In genomic region chr11:488992-489391, GRCh38 we compare ENCODE assay signal across 20 cellular contexts. TPM values are rescaled to one million over a fixed set of nuclear protein-coding genes. Genes with fewer than 3 reads are reported as not detected.
DNase-seq lines count a peak whose midpoint lies in the region; ATAC-seq and TF ChIP-seq lines count a peak whose summit lies in the region.
"Had no signal": no experiment of that assay in that cellular context is flagged by ENCODE, and none has a peak within 500 bp of the region (broad histone marks: within the 10 kb centered on the region; RNA-seq: fewer than 3 reads in every experiment).

No MANE protein-coding gene starts in this region.

- H3K36me3 Mint-ChIP-seq in activated CD8-positive, alpha-beta T cell treated with anti-CD3 and anti-CD28 coated beads, Interleukin-2, amount 10 ng/mL, durations not matched to agents 7 days and 5 days (ENCODE audit: low read depth), result no peaks in the 10 kb centered on the region
- H3K36me3 Mint-ChIP-seq in activated CD8-positive, alpha-beta T cell treated with anti-CD3 and anti-CD28 coated beads for 36 hours (ENCODE audit: low read depth), result peaks cover 5% of the 10 kb centered on the region

- H3K4me1 ChIP-seq in colonic mucosa (no peaks in the 10 kb centered on the region), MM.1S (ENCODE audit: low read length) (no peaks in the 10 kb centered on the region)
- H3K4me1 ChIP-seq: BLaER1, SJSA1 had no signal

- H3K9me2 ChIP-seq in MM.1S (replicated peaks; ENCODE audit: insufficient read depth, low read length), result no peaks in the 10 kb centered on the region

- no peaks in the 10 kb centered on the region for H3K4me1 Mint-ChIP-seq in activated CD8-positive, alpha-beta T cell treated with anti-CD3 and anti-CD28 coated beads, Interleukin-2, amount 10 ng/mL, durations not matched to agents 7 days and 5 days (ENCODE audit: low read depth)
- H3K4me1 Mint-ChIP-seq in activated CD8-positive, alpha-beta T cell treated with anti-CD3 and anti-CD28 coated beads for 36 hours (ENCODE audit: low read depth), result no peaks in the 10 kb centered on the region

- H3K9me3 ChIP-seq in colonic mucosa, result no peaks in the 10 kb centered on the region
- no peaks in the 10 kb centered on the region for H3K9me3 ChIP-seq in MM.1S (replicated peaks; ENCODE audit: insufficient read depth, low read length)
- H3K9me3 ChIP-seq: SJSA1 had no signal

- no peaks in the 10 kb centered on the region for H3F3A ChIP-seq in MM.1S (ENCODE audit: insufficient read depth, low read length)

- H3K4me2 ChIP-seq in MM.1S (ENCODE audit: low read depth, low read length), result no peak overlapping the region
- H3K4me2 ChIP-seq: BLaER1 had no signal

- H3K4me3 Mint-ChIP-seq in activated CD8-positive, alpha-beta T cell treated with anti-CD3 and anti-CD28 coated beads, Interleukin-2, amount 10 ng/mL, durations not matched to agents 7 days and 5 days, result no peak overlapping the region
- no peak overlapping the region for H3K4me3 Mint-ChIP-seq in activated CD8-positive, alpha-beta T cell treated with anti-CD3 and anti-CD28 coated beads for 36 hours
- H3K4me3 Mint-ChIP-seq: CD8-positive, alpha-beta T cell had no signal

- H3K9me3 Mint-ChIP-seq in activated CD8-positive, alpha-beta T cell treated with anti-CD3 and anti-CD28 coated beads, Interleukin-2, amount 10 ng/mL, durations not matched to agents 7 days and 5 days (ENCODE audit: insufficient read depth), result no peaks in the 10 kb centered on the region
- no peaks in the 10 kb centered on the region for H3K9me3 Mint-ChIP-seq in activated CD8-positive, alpha-beta T cell treated with anti-CD3 and anti-CD28 coated beads for 36 hours
- H3K9me3 Mint-ChIP-seq: CD8-positive, alpha-beta T cell had no signal

- intact Hi-C loops in activated CD8-positive, alpha-beta T cell treated with anti-CD3 and anti-CD28 coated beads for 36 hours (cut with micrococcal nuclease), result no loop called here
- intact Hi-C loops in colonic mucosa (cut with DNase I), result no loop called here

- ATAC-seq in activated CD8-positive, alpha-beta T cell treated with anti-CD3 and anti-CD28 coated beads, Interleukin-2, amount 10 ng/mL, durations not matched to agents 7 days and 5 days, result no peak
- no peak for ATAC-seq in activated CD8-positive, alpha-beta T cell treated with anti-CD3 and anti-CD28 coated beads for 36 hours
- ATAC-seq: CD8-positive, alpha-beta T cell had no signal

- H3K27ac Mint-ChIP-seq in activated CD8-positive, alpha-beta T cell treated with anti-CD3 and anti-CD28 coated beads, Interleukin-2, amount 10 ng/mL, durations not matched to agents 7 days and 5 days, result peak overlapping the region; percentile 43
- no peak overlapping the region for H3K27ac Mint-ChIP-seq in activated CD8-positive, alpha-beta T cell treated with anti-CD3 and anti-CD28 coated beads for 36 hours
- H3K27ac Mint-ChIP-seq: CD8-positive, alpha-beta T cell had no signal

- H3K27me3 ChIP-seq in colonic mucosa, result no peaks in the 10 kb centered on the region
- no peaks in the 10 kb centered on the region for H3K27me3 ChIP-seq in MM.1S (replicated peaks; ENCODE audit: insufficient read depth, low read length)
- H3K27me3 ChIP-seq: BLaER1, SJSA1 had no signal

- H3K4me3 ChIP-seq in colonic mucosa, result no peak overlapping the region
- H3K4me3 ChIP-seq in MM.1S (ENCODE audit: low read length), result no peak overlapping the region
- H3K4me3 ChIP-seq: BLaER1, SJSA1 had no signal

- DNase-seq in activated CD8-positive, alpha-beta T cell treated with anti-CD3 and anti-CD28 coated beads, Interleukin-2, amount 10 ng/mL, durations not matched to agents 7 days and 5 days, result no peak
- no peak for DNase-seq in activated CD8-positive, alpha-beta T cell treated with anti-CD3 and anti-CD28 coated beads for 36 hours
- peak; percentile 37 for DNase-seq in colonic mucosa
- peak; percentile 78 for DNase-seq in myocyte (ENCODE audit: low read depth)
- peak; percentile 37 for DNase-seq in superior temporal gyrus (ENCODE audit: extremely low spot score)
- no peak for DNase-seq in NCI-H2227 (lab: John Stamatoyannopoulos, UW; ENCODE audit: unreplicated experiment)
- no peak for DNase-seq in MM.1S
- DNase-seq in DMS114 treated with DMSO at 0.1 percent for 48 hours (lab: John Stamatoyannopoulos, UW; ENCODE audit: unreplicated experiment), result no peak
- DNase-seq: CD8-positive, alpha-beta T cell; IMR-90; Kasumi-1; NCI-H1105; NCI-H1694 treated with DMSO at 0.1 percent for 48 hours; NCI-H446; NK-92 treated with Interleukin-12 subunit alpha and Interleukin-12 subunit beta, amount 100 ng/mL, for 24 hours had no signal

- H3K36me3 ChIP-seq in colonic mucosa, result no peaks in the 10 kb centered on the region
- H3K36me3 ChIP-seq in MM.1S (replicated peaks; ENCODE audit: insufficient read depth, low read length), result no peaks in the 10 kb centered on the region
- H3K36me3 ChIP-seq: SJSA1 had no signal

- H3K27me3 Mint-ChIP-seq in activated CD8-positive, alpha-beta T cell treated with anti-CD3 and anti-CD28 coated beads, Interleukin-2, amount 10 ng/mL, durations not matched to agents 7 days and 5 days (ENCODE audit: low read depth), result no peaks in the 10 kb centered on the region
- no peaks in the 10 kb centered on the region for H3K27me3 Mint-ChIP-seq in activated CD8-positive, alpha-beta T cell treated with anti-CD3 and anti-CD28 coated beads for 36 hours

- no peaks in the 10 kb centered on the region for H3K79me2 ChIP-seq in MM.1S (ENCODE audit: low read length)

- H2AFZ ChIP-seq in MM.1S (ENCODE audit: low read length), result no peak overlapping the region

- H4K20me1 ChIP-seq in MM.1S (ENCODE audit: insufficient read depth, low read length), result no peaks in the 10 kb centered on the region

- no peak for TF ChIP-seq CTCF in activated CD8-positive, alpha-beta T cell treated with anti-CD3 and anti-CD28 coated beads for 36 hours (IDR thresholded peaks at IDR 0.05)
- TF ChIP-seq CTCF in colonic mucosa (IDR thresholded peaks at IDR 0.05) (no peak), MM.1S (IDR thresholded peaks at IDR 0.05; ENCODE audit: low read length) (no peak)

- POLR2A ChIA-PET in activated CD8-positive, alpha-beta T cell treated with anti-CD3 and anti-CD28 coated beads, Interleukin-2, amount 10 ng/mL, durations not matched to agents 7 days and 5 days (lab: Charles Lee), result no interaction called here
- POLR2A ChIA-PET in activated CD8-positive, alpha-beta T cell treated with anti-CD3 and anti-CD28 coated beads for 36 hours (lab: Charles Lee), result no interaction called here

- H3K9ac ChIP-seq in colonic mucosa (ENCODE audit: low read depth in 2 of 2, low read length in 2 of 2) (no peak overlapping the region), MM.1S (ENCODE audit: low read length) (no peak overlapping the region)
- H3K9ac ChIP-seq: BLaER1 had no signal

- CTCF ChIA-PET in activated CD8-positive, alpha-beta T cell treated with anti-CD3 and anti-CD28 coated beads, Interleukin-2, amount 10 ng/mL, durations not matched to agents 7 days and 5 days (lab: Charles Lee), result no interaction called here
- CTCF ChIA-PET in activated CD8-positive, alpha-beta T cell treated with anti-CD3 and anti-CD28 coated beads for 36 hours (lab: Charles Lee), result no interaction called here

- no peak overlapping the region for H3K27ac ChIP-seq in colonic mucosa
- H3K27ac ChIP-seq in MM.1S (ENCODE audit: low read length), result no peak overlapping the region
- H3K27ac ChIP-seq: BLaER1, SJSA1 had no signal

RNA-seq across cellular contexts. Expression of gene RNH1, which starts 18.1 kb away (rescaled TPM):
- 100 to 1,000 TPM; 104 to 105 TPM for total RNA-seq in activated CD8-positive, alpha-beta T cell treated with anti-CD3 and anti-CD28 coated beads, Interleukin-2, amount 10 ng/mL, durations not matched to agents 7 days and 5 days
- total RNA-seq in activated CD8-positive, alpha-beta T cell treated with anti-CD3 and anti-CD28 coated beads for 36 hours, result 100 to 1,000 TPM; 105 to 110 TPM
- total RNA-seq in colonic mucosa (100 to 1,000 TPM; 106 to 140 TPM), myocyte (419 and 464 TPM in 2 replicates)
- polyA plus RNA-seq in myocyte (2012), result 267 TPM

RNA-seq across cellular contexts. Expression of gene PTDSS2, which starts 38.9 kb away (rescaled TPM):
- total RNA-seq in activated CD8-positive, alpha-beta T cell treated with anti-CD3 and anti-CD28 coated beads, Interleukin-2, amount 10 ng/mL, durations not matched to agents 7 days and 5 days, result 10 to 100 TPM; 24.6 to 26.1 TPM
- total RNA-seq in activated CD8-positive, alpha-beta T cell treated with anti-CD3 and anti-CD28 coated beads for 36 hours, result 10 to 100 TPM; 17.4 to 18.0 TPM
- total RNA-seq in colonic mucosa (10 to 100 TPM; 20.6 to 27.6 TPM), myocyte (78.1 and 110 TPM in 2 replicates)
- 46.3 TPM for polyA plus RNA-seq in myocyte (2012)

RNA-seq across cellular contexts. Expression of gene HRAS, which starts 46.4 kb away (rescaled TPM):
- 10 to 100 TPM; 58.7 to 68.9 TPM for total RNA-seq in activated CD8-positive, alpha-beta T cell treated with anti-CD3 and anti-CD28 coated beads, Interleukin-2, amount 10 ng/mL, durations not matched to agents 7 days and 5 days
- total RNA-seq in activated CD8-positive, alpha-beta T cell treated with anti-CD3 and anti-CD28 coated beads for 36 hours, result 10 to 100 TPM; 30.4 to 34.6 TPM
- total RNA-seq in colonic mucosa (10 to 100 TPM; 38.4 to 67.0 TPM), myocyte (37.9 and 66.0 TPM in 2 replicates)
- polyA plus RNA-seq in myocyte (2012), result 124 TPM

RNA-seq across cellular contexts. Expression of gene ANO9, which starts 47.2 kb away (rescaled TPM):
- total RNA-seq in activated CD8-positive, alpha-beta T cell treated with anti-CD3 and anti-CD28 coated beads, Interleukin-2, amount 10 ng/mL, durations not matched to agents 7 days and 5 days, result 10 to 100 TPM; 72.6 to 78.9 TPM
- total RNA-seq in activated CD8-positive, alpha-beta T cell treated with anti-CD3 and anti-CD28 coated beads for 36 hours, result 10 to 100 TPM; 28.2 to 29.0 TPM
- total RNA-seq in colonic mucosa (100 to 1,000 TPM; 121 to 129 TPM), myocyte (0.42 and 0.94 TPM in 2 replicates)
- not detected for polyA plus RNA-seq in myocyte (2012)
- total RNA-seq: A172, H4, HT1080, IMR-90, SJSA1 had no signal
- polyA plus RNA-seq: IMR-90 had no signal

RNA-seq across cellular contexts. Expression of gene LRRC56, which starts 48.3 kb away (rescaled TPM):
- total RNA-seq in activated CD8-positive, alpha-beta T cell treated with anti-CD3 and anti-CD28 coated beads, Interleukin-2, amount 10 ng/mL, durations not matched to agents 7 days and 5 days, result 1 to 10 TPM; 1.9 to 2.2 TPM
- under 1 TPM; 0.67 to 0.99 TPM for total RNA-seq in activated CD8-positive, alpha-beta T cell treated with anti-CD3 and anti-CD28 coated beads for 36 hours
- 1 to 10 TPM; 2.8 to 3.2 TPM for total RNA-seq in colonic mucosa
- total RNA-seq in myocyte, result 1.3 and 2.3 TPM in 2 replicates
- 1.8 TPM for polyA plus RNA-seq in myocyte (2012)
- total RNA-seq: A172, HT1080 had no signal

Comparison
In these comparisons a context has a peak if more than half of its experiments do, and no peak if none do; other contexts are left out.
1. DNase-seq: peak in colonic mucosa (single experiment), myocyte (single experiment) and superior temporal gyrus (single experiment); none in activated CD8-positive, alpha-beta T cell treated with anti-CD3 and anti-CD28 coated beads, Interleukin-2, amount 10 ng/mL, durations not matched to agents 7 days and 5 days (single experiment), activated CD8-positive, alpha-beta T cell treated with anti-CD3 and anti-CD28 coated beads for 36 hours (single experiment), NCI-H2227 (single experiment), MM.1S (single experiment) and DMS114 treated with DMSO at 0.1 percent for 48 hours (single experiment).